ENCODE assay signal across 8 cellular contexts in genomic region chr6:26157838-26158580, GRCh38.
A peak's percentile ranks its signal among the peaks of the same experiment; 100 is the strongest.
DNase-seq lines count a peak whose midpoint lies in the region; ATAC-seq and TF ChIP-seq lines count a peak whose summit lies in the region.

No MANE protein-coding gene starts in this region.

- TF ChIP-seq CTCF in astrocyte of the spinal cord (IDR thresholded peaks at IDR 0.05; ENCODE audit: low read depth, low read length): no peak

- ATAC-seq in GM18502 (IDR thresholded peaks at IDR 0.05; ENCODE audit: poor library complexity, unreplicated experiment) (peak; percentile 66), HG02970 (IDR thresholded peaks at IDR 0.05; ENCODE audit: low FRiP score, unreplicated experiment) (peak; percentile 62)

- in situ Hi-C loops in astrocyte of the spinal cord (cut with HindIII; ENCODE audit: low sequenced_read_pairs): no loop called here

- peak overlapping the region; percentile 90 for H3K4me3 ChIP-seq in astrocyte of the spinal cord (ENCODE audit: low read depth, low read length)

- peak; percentile 100 for DNase-seq in NCI-H2029 (lab: John Stamatoyannopoulos, UW)
- DNase-seq in T-helper 9 cell: peak; percentile 62
- DNase-seq in astrocyte of the spinal cord (ENCODE audit: low read depth, low spot score): peak; percentile 99
- DNase-seq in hippocampal formation (lab: John Stamatoyannopoulos, UW): peak; percentile 77 to 99
- peak; percentile 100 for DNase-seq in renal cortical epithelial cell (ENCODE audit: low read depth)
- DNase-seq in GM19240 (ENCODE audit: insufficient read length, low spot score): no peak
